ENCODE assay signal across 11 cellular contexts in genomic region chr3:123082370-123083065, GRCh38. TPM values are rescaled to one million over a fixed set of nuclear protein-coding genes. Genes with fewer than 3 reads are reported as not detected.
DNase-seq lines count a peak whose midpoint lies in the region; ATAC-seq, FAIRE-seq and TF ChIP-seq lines count a peak whose summit lies in the region.
"Had no signal": no experiment of that assay in that cellular context is flagged by ENCODE, and none has a peak within 500 bp of the region (broad histone marks: within the 10 kb centered on the region; RNA-seq: fewer than 3 reads in every experiment).

No MANE protein-coding gene starts in this region.

- H3K9me1 ChIP-seq in K562 (ENCODE audit: control insufficient read depth, insufficient read depth, low read length) = no peaks in the 10 kb centered on the region

- no peak overlapping the region for H3K9ac ChIP-seq in liver (ENCODE audit: low read depth in 1 of 2, low read length in 2 of 2)
- H3K9ac ChIP-seq in HepG2 (ENCODE audit: insufficient read depth, low read depth, low read length) = no peak overlapping the region
- H3K9ac ChIP-seq in K562 (ENCODE audit: insufficient read depth in 1 of 2, low read depth in 2 of 2, low read length in 2 of 2) = peak overlapping the region in 1 of 2 experiments; percentile 62; a peak in 1 of 4 replicates

- H3K27ac ChIP-seq in liver (ENCODE audit: low read depth in 1 of 2, low read length in 2 of 2) (peak overlapping the region; percentile 90 to 97), HepG2 (ENCODE audit: extremely low read length, insufficient read depth, low read length) (no peak overlapping the region), K562 (ENCODE audit: extremely low read depth, low read depth, low read length) (peak overlapping the region; percentile 60), transverse colon (peak overlapping the region; percentile 44 to 64 (median 56)), brain microvascular endothelial cell (no peak overlapping the region)

- no peak overlapping the region for H3K4me2 ChIP-seq in HepG2 (ENCODE audit: low read depth, low read length)
- peak overlapping the region; percentile 53; the same call in 1 of the 2 replicates for H3K4me2 ChIP-seq in K562 (ENCODE audit: insufficient read depth, low read length)

- BruUV-seq in HepG2 (replicated peaks; lab: Mats Ljungman, UMichigan) = no TSS peak
- no TSS peak for BruUV-seq in K562 (replicated peaks; lab: Mats Ljungman, UMichigan)

- H3K36me3 ChIP-seq in liver (ENCODE audit: control insufficient read depth in 4 of 4, insufficient read depth in 3 of 4, low read depth in 1 of 4, low read length in 3 of 4) (no peaks in the 10 kb centered on the region), HepG2 (replicated peaks in 1 of 2; ENCODE audit: control insufficient read depth in 1 of 2, insufficient read depth in 2 of 2, low read length in 2 of 2) (no peaks in the 10 kb centered on the region; a peak in 2 of 5 replicates), K562 (ENCODE audit: control insufficient read depth, insufficient read depth, low read length) (0 out of 3 replicates have a peak, but pooled peaks cover 3% of the 10 kb centered on the region), transverse colon (no peaks in the 10 kb centered on the region), brain microvascular endothelial cell (replicated peaks) (no peaks in the 10 kb centered on the region)

- TF ChIP-seq RAD21 in liver (IDR thresholded peaks at IDR 0.05) (no peak), HepG2 (CRISPR knock-in tag; IDR thresholded peaks at IDR 0.05) (no peak), K562 (CRISPR knock-in tag; conservative IDR thresholded peaks at IDR 0.05 in 1 of 2, IDR thresholded peaks at IDR 0.05 in 1 of 2) (no peak)

- POLR2A ChIA-PET in HepG2 (lab: Yijun Ruan, JAX) = no interaction called here
- POLR2A ChIA-PET in K562 (lab: Yijun Ruan, JAX) = interaction anchor here (1.6 kb wide), 1 partner anchor 11 kb away, joined by 9 read pairs; no protein-coding TSS in a partner anchor

- WGBS in liver = 69% methylated on average over 10 of the region's 10 CpGs
- 79% methylated on average over 10 of the region's 10 CpGs for WGBS in HepG2 (ENCODE audit: low lambda C conversion rate)
- 26% methylated on average over 7 of the region's 10 CpGs for WGBS in K562 (ENCODE audit: insufficient coverage, low coverage, missing lambda C conversion rate)
- 32 to 76% methylated on average over 3 to 10 of the region's 10 CpGs for WGBS in transverse colon (ENCODE audit: low coverage in 1 of 2), 2 donors

- FAIRE-seq in HepG2 (lab: Jason Lieb, UNC) = no peak
- peak; percentile 80 for FAIRE-seq in K562 (lab: Jason Lieb, UNC)

- DNase-seq in HepG2 (ENCODE audit: low spot score) = no peak
- DNase-seq in K562 (ENCODE audit: extremely low read depth in 1 of 4, low spot score in 3 of 4) = peak in 2 of 4 experiments; percentile 41 to 68
- no peak for DNase-seq in transverse colon
- no peak for DNase-seq in activated naive CD4-positive, alpha-beta T cell treated with anti-CD3 and anti-CD28 coated beads, Interleukin-2, amount 50 U/mL, for 16 hours
- DNase-seq in brain microvascular endothelial cell = no peak
- no peak for DNase-seq in NCI-H345 treated with DMSO at 0.1 percent for 48 hours (lab: John Stamatoyannopoulos, UW; ENCODE audit: unreplicated experiment)
- DNase-seq: activated CD4-positive, CD25-positive, alpha-beta regulatory T cell treated with anti-CD3 and anti-CD28 coated beads, Interleukin-2, amount 50 U/mL, for 72 hours; nephron progenitor cell had no signal

- no peaks in the 10 kb centered on the region for H3K9me3 ChIP-seq in liver (ENCODE audit: control insufficient read depth in 4 of 4, low read length in 3 of 4)
- no peaks in the 10 kb centered on the region for H3K9me3 ChIP-seq in HepG2 (ENCODE audit: low read length)
- H3K9me3 ChIP-seq in K562 (replicated peaks; ENCODE audit: control insufficient read depth, insufficient read depth, low read depth, low read length) = no peaks in the 10 kb centered on the region
- H3K9me3 ChIP-seq in transverse colon = no peaks in the 10 kb centered on the region

- intact Hi-C loops in HepG2 (cut with micrococcal nuclease; ENCODE audit: unreplicated experiment) (no loop called here), K562 (cut with micrococcal nuclease) (no loop called here), transverse colon (cut with DNase I; ENCODE audit: low total_unique reads) (no loop called here)

- H3K27me3 ChIP-seq in liver (ENCODE audit: control insufficient read depth in 4 of 4, insufficient read depth in 4 of 4, low read length in 3 of 4) = no peaks in the 10 kb centered on the region
- H3K27me3 ChIP-seq in HepG2 (ENCODE audit: control insufficient read depth in 1 of 2, insufficient read depth in 2 of 2, low read length in 2 of 2) = no peaks in the 10 kb centered on the region
- no peaks in the 10 kb centered on the region for H3K27me3 ChIP-seq in K562 (ENCODE audit: control insufficient read depth in 2 of 2, insufficient read depth in 2 of 2, low read length in 2 of 2)
- no peaks in the 10 kb centered on the region for H3K27me3 ChIP-seq in transverse colon
- H3K27me3 ChIP-seq in brain microvascular endothelial cell (replicated peaks) = no peaks in the 10 kb centered on the region

- in situ Hi-C loops in HepG2 (cut with HindIII; ENCODE audit: extremely low pct_ligation_motif_present, low pct_unique_long_range_greater_than_20kb) (no loop called here), K562 (cut with MboI) (no loop called here), transverse colon (cut with MboI; ENCODE audit: low pct_ligation_motif_present in 1 of 4, low pct_unique_long_range_greater_than_20kb in 1 of 4, low sequenced_read_pairs in 3 of 4) (no loop called here), brain microvascular endothelial cell (cut with HindIII; ENCODE audit: low pct_ligation_motif_present, low sequenced_read_pairs) (no loop called here)

- CTCF ChIA-PET in HepG2 (lab: Yijun Ruan, JAX; ENCODE audit: low intra/inter-chr PET ratio, low total read pairs) (no interaction called here), K562 (lab: Yijun Ruan, JAX; ENCODE audit: low intra/inter-chr PET ratio) (no interaction called here)

- H3K4me3 ChIP-seq in liver (ENCODE audit: low read depth in 1 of 3, low read length in 3 of 3) = no peak overlapping the region
- H3K4me3 ChIP-seq in HepG2 (replicated peaks in 1 of 3; ENCODE audit: insufficient read depth in 1 of 3, low read depth in 2 of 3, low read length in 3 of 3) = no peak overlapping the region
- H3K4me3 ChIP-seq in K562 = no peak overlapping the region
- H3K4me3 ChIP-seq in transverse colon = no peak overlapping the region
- no peak overlapping the region for H3K4me3 ChIP-seq in brain microvascular endothelial cell (ENCODE audit: low read depth, low read length)

- no peak for ATAC-seq in HepG2
- peak; percentile 51 for ATAC-seq in HG03159 (IDR thresholded peaks at IDR 0.05; ENCODE audit: unreplicated experiment)
- ATAC-seq in K562 = no peak; the same call in 2 of the 3 replicates

- TF ChIP-seq POLR2A in HepG2 (IDR thresholded peaks at IDR 0.05; ENCODE audit: insufficient read depth in 1 of 2, low read depth in 2 of 2, low read length in 2 of 2) = no peak
- no peak for TF ChIP-seq POLR2A in K562 (conservative IDR thresholded peaks at IDR 0.05)
- TF ChIP-seq POLR2A in transverse colon (IDR thresholded peaks at IDR 0.05) = no peak

- peaks cover 83% of the 10 kb centered on the region for H3K79me2 ChIP-seq in HepG2 (ENCODE audit: insufficient read depth, low read length)
- H3K79me2 ChIP-seq in K562 (ENCODE audit: control insufficient read depth, insufficient read depth, low read length) = peaks cover 97% of the 10 kb centered on the region

- H4K20me1 ChIP-seq in HepG2 (ENCODE audit: insufficient read depth, low read length) (peaks cover 65% of the 10 kb centered on the region), K562 (replicated peaks; ENCODE audit: control insufficient read depth, insufficient read depth, low read length) (peaks cover 21% of the 10 kb centered on the region)

- TF ChIP-seq CTCF in liver (IDR thresholded peaks at IDR 0.05; ENCODE audit: low read depth, low read length, missing input control) (no peak), HepG2 (CRISPR knock-in tag; IDR thresholded peaks at IDR 0.05) (no peak), K562 (IDR thresholded peaks at IDR 0.05 in 2 of 3, conservative IDR thresholded peaks at IDR 0.05 in 1 of 3; ENCODE audit: insufficient read depth in 2 of 3, low read depth in 1 of 3, low read length in 3 of 3) (no peak), transverse colon (IDR thresholded peaks at IDR 0.05) (no peak), brain microvascular endothelial cell (IDR thresholded peaks at IDR 0.05; ENCODE audit: low read depth, low read length, missing control alignments) (no peak)

- TF ChIP-seq EP300 in HepG2 (IDR thresholded peaks at IDR 0.05; ENCODE audit: low read depth in 2 of 2, low read length in 2 of 2) (no peak), HepG2 (CRISPR knock-in tag; IDR thresholded peaks at IDR 0.05; ENCODE audit: borderline replicate concordance) (no peak), K562 (IDR thresholded peaks at IDR 0.05; ENCODE audit: low read length) (peak; percentile 14; the same call in 1 of the 2 replicates), transverse colon (IDR thresholded peaks at IDR 0.05; ENCODE audit: low read depth) (no peak)

- peaks cover 34 to 87% (median 75%) of the 10 kb centered on the region in 4 donors for H3K4me1 ChIP-seq in liver (ENCODE audit: control insufficient read depth in 4 of 4, insufficient read depth in 4 of 4, low read length in 3 of 4)
- peaks cover 78% of the 10 kb centered on the region for H3K4me1 ChIP-seq in HepG2 (ENCODE audit: insufficient read depth, low read length)
- peaks cover 36 to 74% of the 10 kb centered on the region in 2 experiments for H3K4me1 ChIP-seq in K562 (replicated peaks in 1 of 2; ENCODE audit: control insufficient read depth in 2 of 2, insufficient read depth in 2 of 2, low read length in 2 of 2)
- peaks cover 37 to 64% (median 45%) of the 10 kb centered on the region in 4 donors for H3K4me1 ChIP-seq in transverse colon

- H2AFZ ChIP-seq in HepG2 (ENCODE audit: low read length) = no peak overlapping the region
- no peak overlapping the region for H2AFZ ChIP-seq in K562 (ENCODE audit: low read depth, low read length)

RNA-seq across cellular contexts. Expression of gene PDIA5, which starts 15.7 kb away (rescaled TPM):
- total RNA-seq in liver (10 to 100 TPM; 64.2 to 94.6 TPM), HepG2 (2016; rRNA removed; fragmentation: Illumina TruSeq; extraction: Trizol) (19.5 and 51.3 TPM in 2 replicates), K562 (2014; rRNA removed) (19.6 and 20.9 TPM in 2 replicates), K562 (2014; rRNA removed; fragmentation: Illumina TruSeq; extraction: Trizol) (18.2 and 21.4 TPM in 2 replicates), K562 (2015; rRNA removed; fragmentation: Illumina TruSeq; extraction: Trizol) (16.1 and 18.0 TPM in 2 replicates), K562 (2021) (23.9 and 27.5 TPM in 2 replicates), transverse colon (100 to 1,000 TPM in 2 of 4 donors, 10 to 100 TPM in 2; 17.3 to 185 (median 65.1) TPM)
- polyA plus RNA-seq in liver (10 to 100 TPM; 36.8 to 62.3 TPM), HepG2 (2011; rRNA removed) (65.3 and 74.3 TPM in 2 replicates), K562 (2011; rRNA removed) (29.2 and 31.8 TPM in 2 replicates), K562 (2014; fragmentation: Illumina TruSeq; extraction: Trizol) (24.9 and 25.9 TPM in 2 replicates), K562 (2014; fragmentation: Nextera tagmentation; extraction: Ambion mirVana) (1 to 10 TPM; 3.4 to 4.7 TPM), K562 (2014; rRNA removed) (25.7 and 30.0 TPM in 2 replicates)
- 13.0 and 13.1 TPM in 2 replicates for total RNA-seq in HepG2 (2016; cell fraction: cytosol; rRNA removed; fragmentation: Illumina TruSeq; extraction: Trizol; ENCODE audit: low read depth)
- total RNA-seq in HepG2 (2016; cell fraction: insoluble cytoplasmic fraction; rRNA removed; fragmentation: Illumina TruSeq; extraction: Trizol) = 19.8 and 48.1 TPM in 2 replicates
- total RNA-seq in HepG2 (2016; cell fraction: membrane; rRNA removed; fragmentation: Illumina TruSeq; extraction: Trizol) = 12.9 and 15.5 TPM in 2 replicates
- total RNA-seq in HepG2 (2016; cell fraction: nucleus; rRNA removed; fragmentation: Illumina TruSeq; extraction: Trizol) = 46.1 and 55.1 TPM in 2 replicates
- polyA plus RNA-seq in HepG2 (2011; cell fraction: cytosol; rRNA removed) = 68.0 and 77.8 TPM in 2 replicates
- 56.4 and 59.5 TPM in 2 replicates for polyA plus RNA-seq in HepG2 (2011; cell fraction: nucleus; rRNA removed)
- polyA plus RNA-seq in HepG2 (2012) = 60.1 and 65.8 TPM in 2 replicates
- polyA plus RNA-seq in HepG2 (2016; cell fraction: cytosol; fragmentation: Illumina TruSeq; extraction: Trizol; ENCODE audit: low read depth) = 9.4 and 9.5 TPM in 2 replicates
- polyA plus RNA-seq in HepG2 (2016; cell fraction: insoluble cytoplasmic fraction; fragmentation: Illumina TruSeq; extraction: Trizol; ENCODE audit: low read depth) = 26.4 and 30.6 TPM in 2 replicates
- 13.4 and 13.9 TPM in 2 replicates for polyA plus RNA-seq in HepG2 (2016; cell fraction: membrane; fragmentation: Illumina TruSeq; extraction: Trizol; ENCODE audit: low read depth)
- 125 and 129 TPM in 2 replicates for polyA plus RNA-seq in HepG2 (2016; cell fraction: nucleus; fragmentation: Illumina TruSeq; extraction: Trizol; ENCODE audit: insufficient read depth, low read depth)
- polyA minus RNA-seq in HepG2 (2011; rRNA and poly(A)+ RNA removed; ENCODE audit: low replicate concordance) = 15.2 and 37.2 TPM in 2 replicates
- polyA minus RNA-seq in HepG2 (2011; cell fraction: cytosol; rRNA and poly(A)+ RNA removed) = 23.6 and 33.0 TPM in 2 replicates
- polyA minus RNA-seq in HepG2 (2011; cell fraction: nucleus; rRNA and poly(A)+ RNA removed) = 37.1 and 44.5 TPM in 2 replicates
- total RNA-seq in K562 (2011; cell fraction: chromatin; rRNA removed; ENCODE audit: low replicate concordance) = 90.0 and 97.0 TPM in 2 replicates
- 67.5 and 68.0 TPM in 2 replicates for total RNA-seq in K562 (2011; cell fraction: nucleolus; rRNA removed)
- 61.6 and 64.2 TPM in 2 replicates for total RNA-seq in K562 (2011; cell fraction: nucleoplasm; rRNA removed)
- polyA plus RNA-seq in K562 (2011; cell fraction: cytosol; rRNA removed) = 22.6 and 29.7 TPM in 2 replicates
- polyA plus RNA-seq in K562 (2011; cell fraction: nucleus; rRNA removed) = 29.8 and 32.1 TPM in 2 replicates
- 20.2 and 26.6 TPM in 2 replicates for polyA plus RNA-seq in K562 (2012)
- polyA minus RNA-seq in K562 (2011; rRNA and poly(A)+ RNA removed) = 33.5 and 35.7 TPM in 2 replicates
- polyA minus RNA-seq in K562 (2011; cell fraction: cytosol; rRNA and poly(A)+ RNA removed) = 14.5 and 20.6 TPM in 2 replicates
- polyA minus RNA-seq in K562 (2011; cell fraction: nucleus; rRNA and poly(A)+ RNA removed) = 11.2 and 26.9 TPM in 2 replicates

RNA-seq across cellular contexts. Expression of gene SEMA5B, which starts 55.0 kb away (rescaled TPM):
- total RNA-seq in liver = 1 to 10 TPM in 1 of 2 donors, under 1 TPM in 1; 0.25 to 1.1 TPM
- polyA plus RNA-seq in liver = under 1 TPM; 0.20 to 0.21 TPM
- total RNA-seq in HepG2 (2016; rRNA removed; fragmentation: Illumina TruSeq; extraction: Trizol) = not detected in 2 replicates
- total RNA-seq in HepG2 (2016; cell fraction: cytosol; rRNA removed; fragmentation: Illumina TruSeq; extraction: Trizol; ENCODE audit: low read depth) = not detected in 2 replicates
- total RNA-seq in HepG2 (2016; cell fraction: insoluble cytoplasmic fraction; rRNA removed; fragmentation: Illumina TruSeq; extraction: Trizol) = not detected in 2 replicates
- total RNA-seq in HepG2 (2016; cell fraction: membrane; rRNA removed; fragmentation: Illumina TruSeq; extraction: Trizol) = not detected in 2 replicates
- total RNA-seq in HepG2 (2016; cell fraction: nucleus; rRNA removed; fragmentation: Illumina TruSeq; extraction: Trizol) = not detected in 2 replicates
- 0.04 TPM in 1 of 2 replicates, not detected in the other for polyA plus RNA-seq in HepG2 (2011; rRNA removed)
- not detected in 2 replicates for polyA plus RNA-seq in HepG2 (2011; cell fraction: cytosol; rRNA removed)
- 0.03 TPM in 2 replicates for polyA plus RNA-seq in HepG2 (2011; cell fraction: nucleus; rRNA removed)
- polyA plus RNA-seq in HepG2 (2012) = not detected in 2 replicates
- not detected in 2 replicates for polyA plus RNA-seq in HepG2 (2016; cell fraction: cytosol; fragmentation: Illumina TruSeq; extraction: Trizol; ENCODE audit: low read depth)
- polyA plus RNA-seq in HepG2 (2016; cell fraction: insoluble cytoplasmic fraction; fragmentation: Illumina TruSeq; extraction: Trizol; ENCODE audit: low read depth) = not detected in 2 replicates
- polyA plus RNA-seq in HepG2 (2016; cell fraction: membrane; fragmentation: Illumina TruSeq; extraction: Trizol; ENCODE audit: low read depth) = not detected in 2 replicates
- polyA plus RNA-seq in HepG2 (2016; cell fraction: nucleus; fragmentation: Illumina TruSeq; extraction: Trizol; ENCODE audit: insufficient read depth, low read depth) = not detected in 2 replicates
- not detected in 2 replicates for polyA minus RNA-seq in HepG2 (2011; rRNA and poly(A)+ RNA removed; ENCODE audit: low replicate concordance)
- polyA minus RNA-seq in HepG2 (2011; cell fraction: cytosol; rRNA and poly(A)+ RNA removed) = not detected in 2 replicates
- polyA minus RNA-seq in HepG2 (2011; cell fraction: nucleus; rRNA and poly(A)+ RNA removed) = not detected in 2 replicates
- total RNA-seq in K562 (2011; cell fraction: chromatin; rRNA removed; ENCODE audit: low replicate concordance) = not detected in 2 replicates
- total RNA-seq in K562 (2011; cell fraction: nucleolus; rRNA removed) = not detected in 2 replicates
- total RNA-seq in K562 (2011; cell fraction: nucleoplasm; rRNA removed) = not detected in 2 replicates
- not detected in 2 replicates for total RNA-seq in K562 (2014; rRNA removed)
- total RNA-seq in K562 (2014; rRNA removed; fragmentation: Illumina TruSeq; extraction: Trizol) = not detected in 2 replicates
- total RNA-seq in K562 (2015; rRNA removed; fragmentation: Illumina TruSeq; extraction: Trizol) = not detected in 2 replicates
- total RNA-seq in K562 (2021) = not detected in 2 replicates
- polyA plus RNA-seq in K562 (2011; rRNA removed) = not detected in 2 replicates
- polyA plus RNA-seq in K562 (2011; cell fraction: cytosol; rRNA removed) = not detected in 2 replicates
- not detected in 2 replicates for polyA plus RNA-seq in K562 (2011; cell fraction: nucleus; rRNA removed)
- polyA plus RNA-seq in K562 (2012) = 0.03 TPM in 1 of 2 replicates, not detected in the other
- not detected in 2 replicates for polyA plus RNA-seq in K562 (2014; fragmentation: Illumina TruSeq; extraction: Trizol)
- not detected for polyA plus RNA-seq in K562 (2014; fragmentation: Nextera tagmentation; extraction: Ambion mirVana)
- polyA plus RNA-seq in K562 (2014; rRNA removed) = not detected in 2 replicates
- not detected in 2 replicates for polyA minus RNA-seq in K562 (2011; rRNA and poly(A)+ RNA removed)
- polyA minus RNA-seq in K562 (2011; cell fraction: cytosol; rRNA and poly(A)+ RNA removed) = not detected in 2 replicates
- polyA minus RNA-seq in K562 (2011; cell fraction: nucleus; rRNA and poly(A)+ RNA removed) = not detected in 2 replicates
- total RNA-seq in transverse colon = 1 to 10 TPM in 1 of 4 donors, under 1 TPM in 2, not detected in 1; 0.16 to 1.4 (median 0.27) TPM
- total RNA-seq: HT1080 had no signal

Comparison
In these comparisons a context has a peak if more than half of its experiments do, and no peak if none do; other contexts are left out.
1. H3K27ac ChIP-seq: peak in liver (2 of 2), K562 (single experiment) and transverse colon (4 of 4); none in HepG2 (single experiment) and brain microvascular endothelial cell (single experiment).